ENCODE assay signal across 8 cellular contexts in the genomic region with DNA sequence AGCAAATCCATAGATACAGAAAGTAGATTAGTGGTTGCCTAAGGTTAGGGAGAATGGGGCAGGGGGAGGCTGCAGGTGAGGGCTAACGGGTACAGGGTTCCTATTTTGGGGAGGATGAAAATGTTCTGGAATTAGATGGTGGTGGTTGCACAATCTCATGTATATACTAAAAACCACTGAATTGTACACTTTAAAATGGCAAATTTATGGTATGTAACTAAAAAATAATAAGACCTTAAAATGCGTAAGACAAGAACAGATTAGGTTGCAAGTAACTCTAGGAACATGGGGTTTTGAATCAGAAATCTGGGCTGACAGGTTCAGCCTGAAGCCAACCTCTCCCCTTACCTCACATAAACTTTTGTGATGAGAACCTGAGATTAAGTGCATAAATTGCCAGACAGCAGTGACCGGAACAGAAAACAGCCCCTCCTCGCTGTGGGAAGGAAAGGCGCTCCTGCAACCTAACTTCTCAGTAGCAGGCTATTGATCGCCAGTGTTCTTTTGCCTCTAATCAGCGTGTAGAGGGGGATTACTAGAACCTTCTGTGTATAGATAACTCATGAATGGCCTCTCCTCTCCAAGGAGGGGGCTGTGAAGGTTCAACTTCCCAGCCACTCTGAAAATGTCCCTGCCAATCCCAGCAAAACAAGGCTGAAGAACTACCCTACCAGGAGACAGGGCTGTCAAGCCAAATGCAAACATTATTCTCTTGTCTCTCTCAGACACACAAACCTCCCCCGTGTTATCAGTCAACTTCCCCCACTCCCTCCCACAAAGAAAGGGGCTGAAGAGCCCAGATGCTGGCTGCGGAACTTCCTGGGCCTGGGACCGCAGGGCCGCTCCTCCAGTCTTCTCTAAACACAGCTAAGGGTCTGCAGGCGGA.
DNase-seq lines count a peak whose midpoint lies in the region; ATAC-seq and TF ChIP-seq lines count a peak whose summit lies in the region.

No MANE protein-coding gene starts in this region.

- H3K4me1 ChIP-seq in ES-I3 (ENCODE audit: insufficient read depth, low read length) (peaks cover 14% of the 10 kb centered on the region), RWPE2 (ENCODE audit: insufficient read depth, poor library complexity, severe bottlenecking) (peaks cover 36% of the 10 kb centered on the region), rectal smooth muscle tissue (ENCODE audit: control insufficient read depth, insufficient read depth, low read length) (peaks cover 19% of the 10 kb centered on the region)

- H3K9me3 ChIP-seq in ES-I3 (ENCODE audit: control insufficient read depth, insufficient read depth, low read length) (no peaks in the 10 kb centered on the region), RWPE2 (ENCODE audit: severe bottlenecking) (no peaks in the 10 kb centered on the region)

- TF ChIP-seq CTCF in RWPE2 (IDR thresholded peaks at IDR 0.05; ENCODE audit: poor library complexity, severe bottlenecking) = no peak

- H3K4me3 ChIP-seq in RWPE2 (ENCODE audit: severe bottlenecking) (peak overlapping the region; percentile 88), rectal smooth muscle tissue (ENCODE audit: low read length) (peak overlapping the region; percentile 87)

- no peak for DNase-seq in RWPE2 (ENCODE audit: low spot score)
- DNase-seq in epithelial cell of prostate (ENCODE audit: low read depth, low spot score) = no peak
- no peak for DNase-seq in cortex of kidney (lab: John Stamatoyannopoulos, UW)
- no peak for DNase-seq in DMS53 treated with DMSO at 0.1 percent for 48 hours (lab: John Stamatoyannopoulos, UW; ENCODE audit: unreplicated experiment)
- no peak for DNase-seq in AG08396 (ENCODE audit: low spot score)

- peak overlapping the region; percentile 69 for H3K9ac ChIP-seq in ES-I3 (ENCODE audit: low read depth, low read length)
- no peak overlapping the region for H3K9ac ChIP-seq in rectal smooth muscle tissue (ENCODE audit: low read length)

- H3K27ac ChIP-seq in RWPE2 (ENCODE audit: poor library complexity, severe bottlenecking) (peak overlapping the region; percentile 94), epithelial cell of prostate (peak overlapping the region; percentile 95), rectal smooth muscle tissue (ENCODE audit: low read depth, low read length) (peak overlapping the region; percentile 78)

- ATAC-seq in RWPE2 (ENCODE audit: low read depth) (peak; percentile 1; the same call in 2 of the 3 replicates), HG03139 (IDR thresholded peaks at IDR 0.05; ENCODE audit: unreplicated experiment) (no peak)

- H3K27me3 ChIP-seq in RWPE2 (ENCODE audit: insufficient read depth, poor library complexity, severe bottlenecking) (no peaks in the 10 kb centered on the region), rectal smooth muscle tissue (ENCODE audit: control insufficient read depth, insufficient read depth, low read length) (no peaks in the 10 kb centered on the region)

- H3K36me3 ChIP-seq in ES-I3 (ENCODE audit: insufficient read depth, low read length) (peaks cover 4% of the 10 kb centered on the region; the same call in 1 of the 2 replicates), RWPE2 (ENCODE audit: low read depth) (peaks cover 50% of the 10 kb centered on the region), rectal smooth muscle tissue (ENCODE audit: control insufficient read depth, insufficient read depth, low read length) (no peaks in the 10 kb centered on the region)
